18 cellular contexts compared by ENCODE assay signal in genomic region chr3:124648551-124648950, GRCh38.
DNase-seq lines count a peak whose midpoint lies in the region; ATAC-seq, FAIRE-seq and TF ChIP-seq lines count a peak whose summit lies in the region.
"Had no signal": no experiment of that assay in that cellular context is flagged by ENCODE, and none has a peak within 500 bp of the region (broad histone marks: within the 10 kb centered on the region; RNA-seq: fewer than 3 reads in every experiment).

No MANE protein-coding gene starts in this region.

- intact Hi-C loops in left colon (cut with DNase I, micrococcal nuclease) (no loop called here), gastrocnemius medialis (cut with DNase I; ENCODE audit: low total_unique reads) (no loop called here)

- peaks cover 4 to 7% of the 10 kb centered on the region in 2 donors for H3K4me1 ChIP-seq in gastrocnemius medialis

- in situ Hi-C loops in gastrocnemius medialis (cut with MboI; ENCODE audit: low sequenced_read_pairs in 4 of 4): no loop called here

- ATAC-seq in left colon: peak; percentile 19
- no peak for ATAC-seq in gastrocnemius medialis

- DNase-seq in COR-L47 (lab: John Stamatoyannopoulos, UW) (peak; percentile 4), GM12891 (ENCODE audit: insufficient read length, low spot score) (no peak), OCI-M1 (lab: John Stamatoyannopoulos, UW) (peak; percentile 40), left colon (no peak), activated gamma-delta T cell treated with Interleukin-2 at 50 U/mL for 16 hours (no peak), NCI-H345 treated with DMSO at 0.1 percent for 48 hours (lab: John Stamatoyannopoulos, UW; ENCODE audit: unreplicated experiment) (no peak), gastrocnemius medialis (no peak)
- DNase-seq: DMS79, HFFc6, NCI-H1105, NCI-H1930, NCI-H2171 treated with DMSO at 0.1 percent for 48 hours, NCI-H524, PC-9, T-helper 1 cell had no signal

- H3K9me3 ChIP-seq in gastrocnemius medialis: no peaks in the 10 kb centered on the region

- TF ChIP-seq POLR2A in GM12891 (IDR thresholded peaks at IDR 0.05; ENCODE audit: low read depth, low read length) (no peak), gastrocnemius medialis (IDR thresholded peaks at IDR 0.05) (no peak)

- no peak for TF ChIP-seq CTCF in gastrocnemius medialis (IDR thresholded peaks at IDR 0.05 in 4 of 5, conservative IDR thresholded peaks at IDR 0.05 in 1 of 5)

- H3K27ac ChIP-seq in gastrocnemius medialis: no peak overlapping the region
- H3K27ac ChIP-seq: C4-2B, HL-60, PC-9 had no signal

- no peaks in the 10 kb centered on the region for H3K27me3 ChIP-seq in gastrocnemius medialis

- FAIRE-seq in GM12891 (lab: Jason Lieb, UNC): peak; percentile 20
- FAIRE-seq: G401.6 had no signal

- peaks cover 0 to 10% of the 10 kb centered on the region in 2 donors for H3K36me3 ChIP-seq in gastrocnemius medialis

- H3K4me3 ChIP-seq in gastrocnemius medialis: no peak overlapping the region
- H3K4me3 ChIP-seq: PC-9 had no signal

TF ChIP-seq in GM12891, 5 proteins besides CTCF, POLR2A, EP300 and RAD21:
- TF ChIP-seq TAF1 (IDR thresholded peaks at IDR 0.05; ENCODE audit: low read depth, low read length) (no peak), SPI1 (IDR thresholded peaks at IDR 0.05; ENCODE audit: low read depth, low read length) (peak; percentile 10; the same call in 1 of the 2 replicates)

Comparison
In these comparisons a context has a peak if more than half of its experiments do, and no peak if none do; other contexts are left out.
1. DNase-seq: peak in COR-L47 (single experiment) and OCI-M1 (single experiment); none in GM12891 (single experiment), left colon (0 of 2), activated gamma-delta T cell treated with Interleukin-2 at 50 U/mL for 16 hours (single experiment), NCI-H345 treated with DMSO at 0.1 percent for 48 hours (single experiment) and gastrocnemius medialis (0 of 2).